Comparison of ENCODE assay signal across 1 cellular context in the genomic region with DNA sequence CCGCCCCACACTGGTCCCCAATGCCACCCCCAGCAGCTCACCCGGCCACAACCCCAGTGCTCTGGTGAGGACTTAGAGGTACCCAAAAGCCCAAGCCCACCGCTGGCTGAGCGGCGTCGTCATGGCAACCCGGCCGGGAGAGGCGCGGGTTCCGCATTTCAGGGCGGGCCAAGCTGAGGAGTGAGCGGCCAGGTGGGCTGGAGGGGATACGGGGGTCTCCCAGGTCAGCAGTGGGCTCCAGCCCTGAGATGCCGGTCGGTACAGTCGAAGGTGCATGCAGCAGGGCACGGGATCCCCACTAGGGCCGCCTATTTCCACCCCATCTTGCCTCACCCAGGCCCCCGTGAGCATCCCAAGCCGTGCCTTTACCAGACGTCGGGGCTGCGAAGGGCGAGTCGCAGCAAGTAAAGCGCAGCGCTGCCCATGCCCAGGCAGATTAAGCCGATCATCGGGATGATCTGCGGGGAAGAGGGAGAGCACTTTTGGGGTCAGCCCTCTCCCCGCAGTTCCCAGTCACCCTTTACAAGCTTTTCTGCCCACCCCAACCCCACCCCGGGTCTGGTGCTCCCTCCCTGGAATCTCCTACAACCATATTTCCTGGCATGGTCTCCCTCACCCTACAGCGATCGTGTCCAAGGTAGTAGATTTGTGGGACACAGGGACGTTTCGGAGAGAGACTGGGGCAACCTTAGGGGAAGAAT.
TF ChIP-seq lines count a peak whose summit lies in the region.

No MANE protein-coding gene starts in this region.

TF ChIP-seq in H1, 55 proteins besides CTCF, POLR2A, EP300 and RAD21:
- TF ChIP-seq ATF3 (IDR thresholded peaks at IDR 0.05; ENCODE audit: insufficient read depth, low read depth, low read length) (no peak), SIX5 (IDR thresholded peaks at IDR 0.05; ENCODE audit: low read depth, low read length) (no peak), MAX (IDR thresholded peaks at IDR 0.05) (0 out of 2 replicates have a peak, but pooled peaks have one; percentile 37), MAFK (IDR thresholded peaks at IDR 0.05; ENCODE audit: low read depth, low read length) (no peak), SUZ12 (IDR thresholded peaks at IDR 0.05; ENCODE audit: low read length) (peak; percentile 44; the same call in 1 of the 2 replicates), RFX5 (IDR thresholded peaks at IDR 0.05; ENCODE audit: borderline replicate concordance, low read depth, low read length) (no peak), POLR2AphosphoS5 (IDR thresholded peaks at IDR 0.05; ENCODE audit: low read depth, low read length) (0 out of 2 replicates have a peak, but pooled peaks have one; percentile 53), GTF2F1 (IDR thresholded peaks at IDR 0.05; ENCODE audit: borderline replicate concordance, low read depth, low read length) (no peak), SIRT6 (IDR thresholded peaks at IDR 0.05; ENCODE audit: low read length) (no peak)
